16 cellular contexts compared by ENCODE assay signal in genomic region chr6:23655502-23655901, GRCh38.
DNase-seq lines count a peak whose midpoint lies in the region; TF ChIP-seq lines count a peak whose summit lies in the region.
"Had no signal": no experiment of that assay in that cellular context is flagged by ENCODE, and none has a peak within 500 bp of the region (broad histone marks: within the 10 kb centered on the region; RNA-seq: fewer than 3 reads in every experiment).

No MANE protein-coding gene starts in this region.

- H3K27me3 Mint-ChIP-seq in Calu3 (ENCODE audit: unreplicated experiment): no peaks in the 10 kb centered on the region
- no peaks in the 10 kb centered on the region for H3K27me3 Mint-ChIP-seq in mesothelial cell of epicardium (ENCODE audit: low read depth)

- DNase-seq in Calu3 (no peak), NCI-H1092 treated with DMSO at 0.1 percent for 48 hours (lab: John Stamatoyannopoulos, UW) (peak; percentile 54), RPMI7951 (ENCODE audit: low read depth) (peak; percentile 10), mesothelial cell of epicardium (ENCODE audit: low spot score in 2 of 2, unreplicated experiment in 2 of 2) (no peak), SIG-M5 (lab: John Stamatoyannopoulos, UW) (no peak), SHP77 (lab: John Stamatoyannopoulos, UW) (no peak)
- no peak for DNase-seq in activated CD4-positive, alpha-beta T cell treated with anti-CD3 and anti-CD28 coated beads, Interleukin-2, amount 50 U/mL, for 4 hours
- DNase-seq: GF-D8, GM23248, IMR-90, NCI-H1694 treated with DMSO at 0.1 percent for 48 hours, NCI-H2107, NCI-H446, NCI-H82, PC-9, SW 1271 had no signal

- H3K4me3 Mint-ChIP-seq in Calu3 (ENCODE audit: low read depth, unreplicated experiment) (no peak overlapping the region), mesothelial cell of epicardium (no peak overlapping the region)

- H3K27ac Mint-ChIP-seq in Calu3 (ENCODE audit: unreplicated experiment) (peak overlapping the region; percentile 14), mesothelial cell of epicardium (peak overlapping the region; percentile 92)

- H3K36me3 Mint-ChIP-seq in Calu3 (ENCODE audit: insufficient read depth, unreplicated experiment) (no peaks in the 10 kb centered on the region), mesothelial cell of epicardium (no peaks in the 10 kb centered on the region)

- no TSS peak for BruUV-seq in Calu3 (replicated peaks; lab: Mats Ljungman, UMichigan)

- H3K4me1 Mint-ChIP-seq in Calu3 (ENCODE audit: low read depth, unreplicated experiment) (peaks cover 44% of the 10 kb centered on the region), mesothelial cell of epicardium (peaks cover 70% of the 10 kb centered on the region)

- CTCF ChIA-PET in Calu3 (lab: Charles Lee): interaction anchor here (0.7 kb wide), 1 partner anchor 75 kb away, joined by 3 read pairs; no protein-coding TSS in a partner anchor

- intact Hi-C loops in Calu3 (cut with micrococcal nuclease; ENCODE audit: unreplicated experiment): loop anchor here (5.0 kb wide), 2 partner anchors 208 to 828 kb away; no protein-coding TSS in a partner anchor

- TF ChIP-seq CTCF in Calu3 (IDR thresholded peaks at IDR 0.05; ENCODE audit: unreplicated experiment) (no peak), mesothelial cell of epicardium (IDR thresholded peaks at IDR 0.05; ENCODE audit: unreplicated experiment) (no peak)

- H3K9me3 Mint-ChIP-seq in Calu3 (ENCODE audit: low read depth, unreplicated experiment): no peaks in the 10 kb centered on the region
- no peaks in the 10 kb centered on the region for H3K9me3 Mint-ChIP-seq in mesothelial cell of epicardium

Comparison
In these comparisons a context has a peak if more than half of its experiments do, and no peak if none do; other contexts are left out.
1. DNase-seq: peak in NCI-H1092 treated with DMSO at 0.1 percent for 48 hours (single experiment) and RPMI7951 (single experiment); none in Calu3 (single experiment), mesothelial cell of epicardium (0 of 2), SIG-M5 (single experiment), SHP77 (0 of 2) and activated CD4-positive, alpha-beta T cell treated with anti-CD3 and anti-CD28 coated beads, Interleukin-2, amount 50 U/mL, for 4 hours (0 of 2).